Comparison of ENCODE assay signal across 8 cellular contexts in the genomic region with DNA sequence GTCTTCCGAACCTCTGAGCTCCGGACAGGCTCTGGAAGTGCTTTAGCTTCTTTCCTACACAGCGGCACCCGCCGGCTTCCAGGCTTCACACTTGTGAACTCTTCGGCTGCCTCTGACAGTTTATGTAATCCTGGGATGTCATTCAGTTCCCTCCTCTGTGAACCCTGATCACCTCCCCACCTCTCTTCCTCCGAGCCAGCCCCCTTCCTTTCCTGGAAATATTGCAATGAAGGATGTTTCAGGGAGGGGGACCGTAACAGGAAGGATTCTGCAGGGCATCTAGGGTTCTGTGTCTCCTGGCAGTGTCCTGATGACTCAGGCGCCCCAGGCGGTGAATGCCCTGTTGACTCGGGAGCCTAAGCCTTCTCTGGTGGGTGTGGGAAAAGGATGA. TPM values are rescaled to one million over a fixed set of nuclear protein-coding genes. Genes with fewer than 3 reads are reported as not detected.
DNase-seq lines count a peak whose midpoint lies in the region; ATAC-seq and TF ChIP-seq lines count a peak whose summit lies in the region.

Gene CD14 (minus strand): TSS at position 95 of the 391 bp plus-strand sequence. CDS start 104 bp downstream, outside the sequence.

- no peaks in the 10 kb centered on the region for H3K27me3 ChIP-seq in stomach

- no peaks in the 10 kb centered on the region for H3K36me3 ChIP-seq in stomach

- TF ChIP-seq EP300 in stomach (IDR thresholded peaks at IDR 0.05), result no peak

- H3K4me3 ChIP-seq in astrocyte of the spinal cord (ENCODE audit: low read depth, low read length), result peak within 1 kb of the TSS; percentile 35
- H3K4me3 ChIP-seq in stomach, result peak within 1 kb of the TSS; percentile 54 to 63 (median 58)

- 14 to 20% (median 16%) methylated on average over 10 to 11 of the region's 11 CpGs for WGBS in stomach, 5 donors

- ATAC-seq in HG03565 (IDR thresholded peaks at IDR 0.05; ENCODE audit: unreplicated experiment), result no peak

- in situ Hi-C loops in astrocyte of the spinal cord (cut with HindIII; ENCODE audit: low sequenced_read_pairs), result no loop called here

- H3K27ac ChIP-seq in stomach, result peak within 1 kb of the TSS; percentile 27 to 86 (median 73)

- peaks cover 7 to 43% (median 20%) of the 10 kb centered on the region in 4 donors for H3K4me1 ChIP-seq in stomach

- no peak for TF ChIP-seq CTCF in astrocyte of the spinal cord (IDR thresholded peaks at IDR 0.05; ENCODE audit: low read depth, low read length)
- no peak for TF ChIP-seq CTCF in stomach (IDR thresholded peaks at IDR 0.05)

- DNase-seq in NCI-H82 (lab: John Stamatoyannopoulos, UW), result peak; percentile 49
- no peak for DNase-seq in NCI-H82 treated with DMSO at 0.1 percent for 48 hours (lab: John Stamatoyannopoulos, UW; ENCODE audit: unreplicated experiment)
- peak; percentile 59 for DNase-seq in LHCN-M2 (ENCODE audit: low read depth)
- DNase-seq in astrocyte of the spinal cord (ENCODE audit: low read depth, low spot score), result peak; percentile 32
- peak; percentile 33 for DNase-seq in iris pigment epithelial cell (ENCODE audit: low read depth)
- peak; percentile 32 for DNase-seq in stomach
- DNase-seq in OCI-M1 (lab: John Stamatoyannopoulos, UW), result no peak

- intact Hi-C loops in stomach (cut with DNase I; ENCODE audit: low total_unique reads), result loop anchor here (5.0 kb wide), 1 partner anchor 66 kb away; no protein-coding TSS in a partner anchor

- no peak for TF ChIP-seq POLR2A in stomach (IDR thresholded peaks at IDR 0.05)

- H3K9me3 ChIP-seq in stomach, result no peaks in the 10 kb centered on the region

RNA-seq across cellular contexts. Expression of gene CD14, which starts in this region (rescaled TPM):
- 0.96 and 1.1 TPM in 2 replicates for total RNA-seq in LHCN-M2 (2014; rRNA removed)
- 2.6 TPM for polyA plus RNA-seq in LHCN-M2 (2012)
- 10 to 100 TPM in 4 of 5 donors, 1 to 10 TPM in 1; 8.5 to 99.8 (median 23.9) TPM for total RNA-seq in stomach
- polyA plus RNA-seq in stomach, result 10 to 100 TPM; 17.0 to 45.6 (median 35.0) TPM

Comparison
In these comparisons a context has a peak if more than half of its experiments do, and no peak if none do; other contexts are left out.
1. DNase-seq: peak in NCI-H82 (single experiment), LHCN-M2 (single experiment), astrocyte of the spinal cord (single experiment), iris pigment epithelial cell (single experiment) and stomach (single experiment); none in NCI-H82 treated with DMSO at 0.1 percent for 48 hours (single experiment) and OCI-M1 (single experiment).